In genomic region chr5:163505049-163505474, GRCh38 we compare ENCODE assay signal across 8 cellular contexts. TPM values are rescaled to one million over a fixed set of nuclear protein-coding genes. Genes with fewer than 3 reads are reported as not detected.
DNase-seq lines count a peak whose midpoint lies in the region; ATAC-seq and TF ChIP-seq lines count a peak whose summit lies in the region.

No MANE protein-coding gene starts in this region.

- peaks cover 11 to 52% (median 42%) of the 10 kb centered on the region in 4 donors for H3K4me1 Mint-ChIP-seq in CD4-positive, CD25-positive, alpha-beta regulatory T cell
- H3K4me1 Mint-ChIP-seq in MCF 10A (ENCODE audit: insufficient read depth, unreplicated experiment): peaks cover 38% of the 10 kb centered on the region

- H3K27me3 Mint-ChIP-seq in CD4-positive, CD25-positive, alpha-beta regulatory T cell: no peaks in the 10 kb centered on the region
- no peaks in the 10 kb centered on the region for H3K27me3 Mint-ChIP-seq in MCF 10A (ENCODE audit: insufficient read depth, unreplicated experiment)

- H3K27ac Mint-ChIP-seq in CD4-positive, CD25-positive, alpha-beta regulatory T cell: peak overlapping the region; percentile 99 to 100 (median 100)
- H3K27ac Mint-ChIP-seq in MCF 10A (ENCODE audit: low read depth, unreplicated experiment): peak overlapping the region; percentile 98

- H3K36me3 Mint-ChIP-seq in CD4-positive, CD25-positive, alpha-beta regulatory T cell: peaks cover 4% of the 10 kb centered on the region
- peaks cover 39% of the 10 kb centered on the region for H3K36me3 Mint-ChIP-seq in MCF 10A (ENCODE audit: insufficient read depth, unreplicated experiment)

- BruUV-seq in MCF 10A (replicated peaks; lab: Mats Ljungman, UMichigan): TSS peak; percentile 77

- no peak for TF ChIP-seq CTCF in MCF 10A (IDR thresholded peaks at IDR 0.05; ENCODE audit: unreplicated experiment)
- TF ChIP-seq CTCF in GM10248 (IDR thresholded peaks at IDR 0.05; ENCODE audit: control extremely low read depth, extremely low read depth, low read depth, missing control alignments): no peak

- POLR2A ChIA-PET in MCF 10A (lab: Yijun Ruan, JAX) (interaction anchor here (0.7 to 5.1 kb wide), 24 partner anchors 9 to 1817 kb away, joined by 3 to 305 read pairs (median 4); partner anchors contain the start of genes CCNG1, HMMR and NUDCD2), GM10248 (lab: Yijun Ruan, JAX) (interaction anchor here (1.0 kb wide), 3 partner anchors 42 to 45 kb away, joined by 3 to 5 read pairs (median 3); partner anchors contain the start of genes HMMR and NUDCD2)

- WGBS in mesodermal cell (ENCODE audit: insufficient coverage in 2 of 2), 2 experiments: 0% methylated on average over 5 to 6 of the region's 12 CpGs

- no peak for ATAC-seq in CD4-positive, CD25-positive, alpha-beta regulatory T cell (ENCODE audit: low read depth in 2 of 2)
- ATAC-seq in HG03196 (IDR thresholded peaks at IDR 0.05; ENCODE audit: unreplicated experiment): peak; percentile 3

- no peaks in the 10 kb centered on the region for H3K9me3 ChIP-seq in CD4-positive, CD25-positive, alpha-beta regulatory T cell (ENCODE audit: control insufficient read depth in 2 of 2, low read length in 2 of 2)
- no peaks in the 10 kb centered on the region for H3K9me3 ChIP-seq in mesodermal cell (ENCODE audit: control insufficient read depth, low read length)

- H3K27ac ChIP-seq in CD4-positive, CD25-positive, alpha-beta regulatory T cell (ENCODE audit: insufficient read depth, low read length, poor library complexity, severe bottlenecking): peak overlapping the region; percentile 99
- peak overlapping the region; percentile 93 for H3K27ac ChIP-seq in mesodermal cell (ENCODE audit: low read depth, low read length, severe bottlenecking)

- H3K27me3 ChIP-seq in CD4-positive, CD25-positive, alpha-beta regulatory T cell (ENCODE audit: control insufficient read depth, insufficient read depth, low read length): no peaks in the 10 kb centered on the region

- intact Hi-C loops in MCF 10A (cut with micrococcal nuclease): loop anchor here (2.0 to 5.0 kb wide), 2 partner anchors 68 to 732 kb away; partner anchors contain the start of gene CCNG1

- CTCF ChIA-PET in MCF 10A (lab: Yijun Ruan, JAX): interaction anchor here (0.6 to 4.8 kb wide), 5 partner anchors 17 to 57 kb away, joined by 3 to 60 read pairs (median 4); partner anchors contain the start of genes HMMR and NUDCD2
- CTCF ChIA-PET in GM10248 (lab: Yijun Ruan, JAX): interaction anchor here (0.9 to 3.6 kb wide), 8 partner anchors 11 to 50 kb away, joined by 3 to 19 read pairs (median 4); partner anchors contain the start of genes HMMR and NUDCD2

- peak overlapping the region; percentile 94 to 99 (median 96) for H3K4me3 Mint-ChIP-seq in CD4-positive, CD25-positive, alpha-beta regulatory T cell
- H3K4me3 Mint-ChIP-seq in MCF 10A (ENCODE audit: unreplicated experiment): peak overlapping the region; percentile 96

- H3K9me3 Mint-ChIP-seq in CD4-positive, CD25-positive, alpha-beta regulatory T cell: no peaks in the 10 kb centered on the region
- no peaks in the 10 kb centered on the region for H3K9me3 Mint-ChIP-seq in MCF 10A (ENCODE audit: unreplicated experiment)

- H3K4me3 ChIP-seq in CD4-positive, CD25-positive, alpha-beta regulatory T cell (ENCODE audit: low read depth, low read length): peak overlapping the region; percentile 95
- H3K4me3 ChIP-seq in mesodermal cell (ENCODE audit: extremely low read depth, insufficient read depth, low read length, poor library complexity, severe bottlenecking): peak overlapping the region; percentile 67

- DNase-seq in CD4-positive, CD25-positive, alpha-beta regulatory T cell: no peak
- DNase-seq in MCF 10A (ENCODE audit: unreplicated experiment) (no peak), NCI-H526 treated with DMSO at 0.1 percent for 48 hours (lab: John Stamatoyannopoulos, UW) (no peak), NCI-H69 (lab: John Stamatoyannopoulos, UW) (no peak), GM10248 (ENCODE audit: extremely low spot score) (no peak)
- no peak for DNase-seq in stimulated activated CD8-positive, alpha-beta memory T cell treated with anti-CD3 and anti-CD28 coated beads, Interleukin-4, amount 100 ng/mL, for 48 hours

- peaks cover 53% of the 10 kb centered on the region for H3K4me1 ChIP-seq in CD4-positive, CD25-positive, alpha-beta regulatory T cell (ENCODE audit: control insufficient read depth, insufficient read depth, low read length, poor library complexity, severe bottlenecking)
- peaks cover 5% of the 10 kb centered on the region for H3K4me1 ChIP-seq in mesodermal cell (ENCODE audit: control insufficient read depth, insufficient read depth, low read length, poor library complexity, severe bottlenecking)

- H3K36me3 ChIP-seq in CD4-positive, CD25-positive, alpha-beta regulatory T cell (ENCODE audit: control insufficient read depth, insufficient read depth, low read length): no peaks in the 10 kb centered on the region
- H3K36me3 ChIP-seq in mesodermal cell (ENCODE audit: control insufficient read depth, insufficient read depth, low read length): no peaks in the 10 kb centered on the region

RNA-seq across cellular contexts. Expression of gene MAT2B, which starts 0.4 kb away (rescaled TPM):
- 88.9 TPM for total RNA-seq in CD4-positive, CD25-positive, alpha-beta regulatory T cell
- polyA plus RNA-seq in CD4-positive, CD25-positive, alpha-beta regulatory T cell: 100 to 1,000 TPM; 362 to 444 (median 424) TPM
- 67.5 and 70.9 TPM in 2 replicates for total RNA-seq in MCF 10A (2022)
- 49.1 TPM for polyA plus RNA-seq in mesodermal cell (2013, experiment 1 of 2)
- 52.3 TPM for polyA plus RNA-seq in mesodermal cell (2013, experiment 2 of 2)

RNA-seq across cellular contexts. Expression of gene HMMR, which starts 44.6 kb away (rescaled TPM):
- 1.0 TPM for total RNA-seq in CD4-positive, CD25-positive, alpha-beta regulatory T cell
- polyA plus RNA-seq in CD4-positive, CD25-positive, alpha-beta regulatory T cell: 1 to 10 TPM in 2 of 4 donors, under 1 TPM in 2; 0.82 to 2.3 (median 1.2) TPM
- total RNA-seq in MCF 10A (2022): 29.3 and 43.5 TPM in 2 replicates
- polyA plus RNA-seq in mesodermal cell (2013, experiment 1 of 2): 49.7 TPM
- polyA plus RNA-seq in mesodermal cell (2013, experiment 2 of 2): 82.2 TPM

RNA-seq across cellular contexts. Expression of gene NUDCD2, which starts 45.2 kb away (rescaled TPM):
- total RNA-seq in CD4-positive, CD25-positive, alpha-beta regulatory T cell: 20.7 TPM
- 10 to 100 TPM; 39.8 to 59.8 (median 47.8) TPM for polyA plus RNA-seq in CD4-positive, CD25-positive, alpha-beta regulatory T cell
- total RNA-seq in MCF 10A (2022): 57.8 and 68.0 TPM in 2 replicates
- polyA plus RNA-seq in mesodermal cell (2013, experiment 1 of 2): 26.1 TPM
- 33.0 TPM for polyA plus RNA-seq in mesodermal cell (2013, experiment 2 of 2)

Comparison
In these comparisons a context has a peak if more than half of its experiments do, and no peak if none do; other contexts are left out.
1. RNA of gene HMMR, which starts 44.6 kb away (total RNA-seq): 29.3 to 43.5 TPM in MCF 10A; 1.0 TPM in CD4-positive, CD25-positive, alpha-beta regulatory T cell (single experiment); every median in the first group is over 10 times any median in the second.